In genomic region chr13:114134111-114134943, GRCh38 we compare ENCODE assay signal across 9 cellular contexts. TPM values are rescaled to one million over a fixed set of nuclear protein-coding genes. Genes with fewer than 3 reads are reported as not detected.
DNase-seq lines count a peak whose midpoint lies in the region; ATAC-seq and TF ChIP-seq lines count a peak whose summit lies in the region.
"Had no signal": no experiment of that assay in that cellular context is flagged by ENCODE, and none has a peak within 500 bp of the region (broad histone marks: within the 10 kb centered on the region; RNA-seq: fewer than 3 reads in every experiment).

No MANE protein-coding gene starts in this region.

- WGBS in GM23248 (ENCODE audit: low coverage in 1 of 2, low lambda C conversion rate in 2 of 2, missing lambda C conversion rate in 2 of 2), 2 experiments = 37 to 40% methylated on average over 21 of the region's 21 CpGs
- 92% methylated on average over 11 of the region's 21 CpGs for WGBS in SK-N-SH (ENCODE audit: low lambda C conversion rate)

- intact Hi-C loops in activated T-helper 1 cell treated with anti-CD3 and anti-CD28 coated beads, Interleukin-12 subunit alpha, Interleukin-12 subunit beta, Interleukin-2, Interleukin-4 antibody, amounts not matched to agents 30 ng/mL and 10 ng/mL and 1 ng/mL, durations not matched to agents 14 hours and 24 hours and 36 hours (cut with micrococcal nuclease) = no loop called here

- peaks cover 0 to 8% (median 0%) of the 10 kb centered on the region in 7 donors for H3K9me3 Mint-ChIP-seq in CD4-positive, CD25-positive, alpha-beta regulatory T cell
- H3K9me3 Mint-ChIP-seq in activated T-helper 1 cell treated with anti-CD3 and anti-CD28 coated beads, Interleukin-12 subunit alpha, Interleukin-12 subunit beta, Interleukin-2, Interleukin-4 antibody, amounts not matched to agents 30 ng/mL and 10 ng/mL and 1 ng/mL, durations not matched to agents 14 hours and 24 hours and 36 hours = peaks cover 3% of the 10 kb centered on the region
- H3K9me3 Mint-ChIP-seq in naive B cell = no peaks in the 10 kb centered on the region

- no peak overlapping the region for H3K4me2 ChIP-seq in GM23248 (ENCODE audit: unreplicated experiment)
- H3K4me2 ChIP-seq in SK-N-SH = no peak overlapping the region

- CTCF ChIA-PET in SK-N-SH (lab: Yijun Ruan, JAX) = no interaction called here

- H3K79me2 ChIP-seq in GM23248 (ENCODE audit: insufficient read depth) (peaks cover 24% of the 10 kb centered on the region), SK-N-SH (ENCODE audit: insufficient read depth) (peaks cover 29% of the 10 kb centered on the region)

- H3K9me2 ChIP-seq in GM23248 (ENCODE audit: insufficient read depth) = no peaks in the 10 kb centered on the region
- H3K9me2 ChIP-seq in SK-N-SH = no peaks in the 10 kb centered on the region

- peak in 1 of 2 donors; percentile 15 for ATAC-seq in CD4-positive, CD25-positive, alpha-beta regulatory T cell (ENCODE audit: low read depth in 2 of 2)
- ATAC-seq in naive B cell (ENCODE audit: low read depth in 2 of 2) = peak; percentile 68 to 76
- no peak for ATAC-seq in HG03460 (IDR thresholded peaks at IDR 0.05; ENCODE audit: unreplicated experiment)
- ATAC-seq in HG03342 (IDR thresholded peaks at IDR 0.05; ENCODE audit: unreplicated experiment) = no peak

- DNase-seq in CD4-positive, CD25-positive, alpha-beta regulatory T cell = peak in 2 of 3 donors; percentile 50 to 60
- peak; percentile 18 for DNase-seq in GM23248
- no peak for DNase-seq in activated T-helper 1 cell treated with anti-CD3 and anti-CD28 coated beads, Interleukin-12 subunit alpha, Interleukin-12 subunit beta, Interleukin-2, Interleukin-4 antibody, amounts not matched to agents 30 ng/mL and 10 ng/mL and 1 ng/mL, durations not matched to agents 14 hours and 24 hours and 36 hours (ENCODE audit: low spot score)
- DNase-seq in naive B cell = peak; percentile 65
- no peak for DNase-seq in SK-N-SH
- DNase-seq in NCI-H1694 treated with DMSO at 0.1 percent for 48 hours (lab: John Stamatoyannopoulos, UW) = no peak
- DNase-seq: amniotic stem cell had no signal

- H3K9me3 ChIP-seq in CD4-positive, CD25-positive, alpha-beta regulatory T cell (ENCODE audit: control insufficient read depth in 2 of 2, low read length in 2 of 2) = no peaks in the 10 kb centered on the region
- no peaks in the 10 kb centered on the region for H3K9me3 ChIP-seq in GM23248 (ENCODE audit: low read depth)
- H3K9me3 ChIP-seq in SK-N-SH = no peaks in the 10 kb centered on the region

- H3K36me3 ChIP-seq in CD4-positive, CD25-positive, alpha-beta regulatory T cell (ENCODE audit: control insufficient read depth, insufficient read depth, low read length) = no peaks in the 10 kb centered on the region
- H3K36me3 ChIP-seq in GM23248 (ENCODE audit: low read depth) = no peaks in the 10 kb centered on the region
- H3K36me3 ChIP-seq in SK-N-SH (replicated peaks in 1 of 2; ENCODE audit: control insufficient read depth in 1 of 2, insufficient read depth in 2 of 2, low read length in 1 of 2) = no peaks in the 10 kb centered on the region

- peaks cover 10 to 53% (median 33%) of the 10 kb centered on the region in 4 donors for H3K4me1 Mint-ChIP-seq in CD4-positive, CD25-positive, alpha-beta regulatory T cell
- H3K4me1 Mint-ChIP-seq in activated T-helper 1 cell treated with anti-CD3 and anti-CD28 coated beads, Interleukin-12 subunit alpha, Interleukin-12 subunit beta, Interleukin-2, Interleukin-4 antibody, amounts not matched to agents 30 ng/mL and 10 ng/mL and 1 ng/mL, durations not matched to agents 14 hours and 24 hours and 36 hours (ENCODE audit: low read depth) = peaks cover 37% of the 10 kb centered on the region
- peaks cover 40 to 55% (median 55%) of the 10 kb centered on the region in 3 donors for H3K4me1 Mint-ChIP-seq in naive B cell

- H3K27ac Mint-ChIP-seq in CD4-positive, CD25-positive, alpha-beta regulatory T cell = peak overlapping the region; percentile 76 to 83 (median 78)
- peak overlapping the region; percentile 46 for H3K27ac Mint-ChIP-seq in activated T-helper 1 cell treated with anti-CD3 and anti-CD28 coated beads, Interleukin-12 subunit alpha, Interleukin-12 subunit beta, Interleukin-2, Interleukin-4 antibody, amounts not matched to agents 30 ng/mL and 10 ng/mL and 1 ng/mL, durations not matched to agents 14 hours and 24 hours and 36 hours
- H3K27ac Mint-ChIP-seq in naive B cell = peak overlapping the region in 5 of 6 donors; percentile 29 to 96 (median 69)

- in situ Hi-C loops in GM23248 (cut with MboI) = no loop called here

- H3K4me1 ChIP-seq in CD4-positive, CD25-positive, alpha-beta regulatory T cell (ENCODE audit: control insufficient read depth, insufficient read depth, low read length, poor library complexity, severe bottlenecking) = peaks cover 20% of the 10 kb centered on the region
- H3K4me1 ChIP-seq in GM23248 (ENCODE audit: insufficient read depth) = peaks cover 11% of the 10 kb centered on the region
- H3K4me1 ChIP-seq in SK-N-SH (ENCODE audit: control insufficient read depth in 1 of 2, insufficient read depth in 2 of 2, low read depth in 1 of 2, low read length in 1 of 2) = peaks cover 13 to 17% of the 10 kb centered on the region in 2 experiments

- peaks cover 11% of the 10 kb centered on the region for H3K36me3 Mint-ChIP-seq in CD4-positive, CD25-positive, alpha-beta regulatory T cell
- H3K36me3 Mint-ChIP-seq in activated T-helper 1 cell treated with anti-CD3 and anti-CD28 coated beads, Interleukin-12 subunit alpha, Interleukin-12 subunit beta, Interleukin-2, Interleukin-4 antibody, amounts not matched to agents 30 ng/mL and 10 ng/mL and 1 ng/mL, durations not matched to agents 14 hours and 24 hours and 36 hours (ENCODE audit: low read depth) = peaks cover 8% of the 10 kb centered on the region
- H3K36me3 Mint-ChIP-seq in naive B cell = no peaks in the 10 kb centered on the region

- no peak for TF ChIP-seq CTCF in SK-N-SH (IDR thresholded peaks at IDR 0.05)

- no peak for TF ChIP-seq RAD21 in SK-N-SH (IDR thresholded peaks at IDR 0.05; ENCODE audit: low read length)

- H3K9ac ChIP-seq in GM23248 (no peak overlapping the region), SK-N-SH (no peak overlapping the region)

- H3K27me3 ChIP-seq in CD4-positive, CD25-positive, alpha-beta regulatory T cell (ENCODE audit: control insufficient read depth, insufficient read depth, low read length) = no peaks in the 10 kb centered on the region
- H3K27me3 ChIP-seq in GM23248 (replicated peaks; ENCODE audit: insufficient read depth) (no peaks in the 10 kb centered on the region), SK-N-SH (ENCODE audit: insufficient read depth) (no peaks in the 10 kb centered on the region)

- H4K20me1 ChIP-seq in GM23248 (ENCODE audit: insufficient read depth) = no peaks in the 10 kb centered on the region
- H4K20me1 ChIP-seq in SK-N-SH (ENCODE audit: insufficient read depth) = no peaks in the 10 kb centered on the region

- H3K27ac ChIP-seq in CD4-positive, CD25-positive, alpha-beta regulatory T cell (ENCODE audit: insufficient read depth, low read length, poor library complexity, severe bottlenecking) = peak overlapping the region; percentile 52
- H3K27ac ChIP-seq in GM23248 = no peak overlapping the region
- no peak overlapping the region for H3K27ac ChIP-seq in SK-N-SH (ENCODE audit: low read depth in 2 of 2, low read length in 1 of 2)

- peak overlapping the region; percentile 85 to 93 (median 88) for H3K4me3 Mint-ChIP-seq in CD4-positive, CD25-positive, alpha-beta regulatory T cell
- peak overlapping the region; percentile 69 for H3K4me3 Mint-ChIP-seq in activated T-helper 1 cell treated with anti-CD3 and anti-CD28 coated beads, Interleukin-12 subunit alpha, Interleukin-12 subunit beta, Interleukin-2, Interleukin-4 antibody, amounts not matched to agents 30 ng/mL and 10 ng/mL and 1 ng/mL, durations not matched to agents 14 hours and 24 hours and 36 hours
- peak overlapping the region; percentile 63 to 87 (median 70) for H3K4me3 Mint-ChIP-seq in naive B cell

- no peak for TF ChIP-seq EP300 in SK-N-SH (IDR thresholded peaks at IDR 0.05; ENCODE audit: borderline replicate concordance in 1 of 2, low read depth in 1 of 2, low read length in 1 of 2)

- H3F3A ChIP-seq in GM23248 (ENCODE audit: insufficient read depth) (peaks cover 29% of the 10 kb centered on the region), SK-N-SH (replicated peaks; ENCODE audit: insufficient read depth) (peaks cover 24% of the 10 kb centered on the region)

- H3K27me3 Mint-ChIP-seq in CD4-positive, CD25-positive, alpha-beta regulatory T cell = no peaks in the 10 kb centered on the region
- peaks cover 7% of the 10 kb centered on the region for H3K27me3 Mint-ChIP-seq in activated T-helper 1 cell treated with anti-CD3 and anti-CD28 coated beads, Interleukin-12 subunit alpha, Interleukin-12 subunit beta, Interleukin-2, Interleukin-4 antibody, amounts not matched to agents 30 ng/mL and 10 ng/mL and 1 ng/mL, durations not matched to agents 14 hours and 24 hours and 36 hours (ENCODE audit: insufficient read depth)
- H3K27me3 Mint-ChIP-seq in naive B cell = no peaks in the 10 kb centered on the region

- H2AFZ ChIP-seq in GM23248 = 0 out of 2 replicates have a peak overlapping the region, but pooled peaks have one; percentile 38
- no peak overlapping the region for H2AFZ ChIP-seq in SK-N-SH (ENCODE audit: low read depth)

- POLR2A ChIA-PET in SK-N-SH (lab: Yijun Ruan, JAX) = no interaction called here

- peak overlapping the region; percentile 5 for H3K4me3 ChIP-seq in CD4-positive, CD25-positive, alpha-beta regulatory T cell (ENCODE audit: low read depth, low read length)
- H3K4me3 ChIP-seq in GM23248 (no peak overlapping the region), SK-N-SH (ENCODE audit: low read depth in 2 of 2, low read length in 1 of 2) (no peak overlapping the region)

RNA-seq across cellular contexts. Expression of gene RASA3, which starts 1.9 kb away (rescaled TPM):
- total RNA-seq in CD4-positive, CD25-positive, alpha-beta regulatory T cell = 265 TPM
- polyA plus RNA-seq in CD4-positive, CD25-positive, alpha-beta regulatory T cell = 100 to 1,000 TPM in 1 of 4 donors, 10 to 100 TPM in 3; 93.8 to 116 (median 99.6) TPM
- total RNA-seq in GM23248 (2014; rRNA removed; shearing (Covaris generic)) = 36.7 and 46.2 TPM in 2 replicates
- polyA plus RNA-seq in GM23248 (2016; fragmentation: Nextera tagmentation; extraction: Ambion mirVana) (30.0 and 34.3 TPM in 2 replicates), naive B cell (ENCODE audit: low read depth in 6 of 6) (10 to 100 TPM; 17.1 to 41.9 (median 28.8) TPM), SK-N-SH (2012; rRNA removed) (23.9 and 25.1 TPM in 2 replicates)
- total RNA-seq in activated T-helper 1 cell treated with anti-CD3 and anti-CD28 coated beads, Interleukin-12 subunit alpha, Interleukin-12 subunit beta, Interleukin-2, Interleukin-4 antibody, amounts not matched to agents 30 ng/mL and 10 ng/mL and 1 ng/mL, durations not matched to agents 14 hours and 24 hours and 36 hours = 22.9 and 23.5 TPM in 2 replicates
- 17.3 and 20.8 TPM in 2 replicates for polyA plus RNA-seq in SK-N-SH (2012; cell fraction: cytosol; rRNA removed)
- polyA plus RNA-seq in SK-N-SH (2012; cell fraction: nucleus; rRNA removed) = 26.8 and 31.9 TPM in 2 replicates

RNA-seq across cellular contexts. Expression of gene CFAP97D2, which starts 44.7 kb away (rescaled TPM):
- total RNA-seq in CD4-positive, CD25-positive, alpha-beta regulatory T cell = not detected
- polyA plus RNA-seq in CD4-positive, CD25-positive, alpha-beta regulatory T cell = under 1 TPM in 2 of 4 donors, not detected in 2; 0.22 to 0.86 TPM
- total RNA-seq in GM23248 (2014; rRNA removed; shearing (Covaris generic)) = not detected in 2 replicates
- polyA plus RNA-seq in GM23248 (2016; fragmentation: Nextera tagmentation; extraction: Ambion mirVana) (not detected in 2 replicates), naive B cell (ENCODE audit: low read depth in 6 of 6) (not detected), SK-N-SH (2012; rRNA removed) (not detected in 2 replicates)
- total RNA-seq in activated T-helper 1 cell treated with anti-CD3 and anti-CD28 coated beads, Interleukin-12 subunit alpha, Interleukin-12 subunit beta, Interleukin-2, Interleukin-4 antibody, amounts not matched to agents 30 ng/mL and 10 ng/mL and 1 ng/mL, durations not matched to agents 14 hours and 24 hours and 36 hours = not detected in 2 replicates
- polyA plus RNA-seq in SK-N-SH (2012; cell fraction: cytosol; rRNA removed) = not detected in 2 replicates
- not detected in 2 replicates for polyA plus RNA-seq in SK-N-SH (2012; cell fraction: nucleus; rRNA removed)

Comparison
In these comparisons a context has a peak if more than half of its experiments do, and no peak if none do; other contexts are left out.
1. ATAC-seq: peak in naive B cell (2 of 2); none in HG03460 (single experiment) and HG03342 (single experiment).
2. DNase-seq: peak in CD4-positive, CD25-positive, alpha-beta regulatory T cell (2 of 3), GM23248 (single experiment) and naive B cell (single experiment); none in activated T-helper 1 cell treated with anti-CD3 and anti-CD28 coated beads, Interleukin-12 subunit alpha, Interleukin-12 subunit beta, Interleukin-2, Interleukin-4 antibody, amounts not matched to agents 30 ng/mL and 10 ng/mL and 1 ng/mL, durations not matched to agents 14 hours and 24 hours and 36 hours (single experiment), SK-N-SH (single experiment) and NCI-H1694 treated with DMSO at 0.1 percent for 48 hours (single experiment).
3. Peak in every context shown above with its lines, with median percentiles within 50 percentile points of each other: H3K27ac Mint-ChIP-seq and H3K4me3 Mint-ChIP-seq.